Comparison of ENCODE assay signal across 4 cellular contexts in the genomic region with DNA sequence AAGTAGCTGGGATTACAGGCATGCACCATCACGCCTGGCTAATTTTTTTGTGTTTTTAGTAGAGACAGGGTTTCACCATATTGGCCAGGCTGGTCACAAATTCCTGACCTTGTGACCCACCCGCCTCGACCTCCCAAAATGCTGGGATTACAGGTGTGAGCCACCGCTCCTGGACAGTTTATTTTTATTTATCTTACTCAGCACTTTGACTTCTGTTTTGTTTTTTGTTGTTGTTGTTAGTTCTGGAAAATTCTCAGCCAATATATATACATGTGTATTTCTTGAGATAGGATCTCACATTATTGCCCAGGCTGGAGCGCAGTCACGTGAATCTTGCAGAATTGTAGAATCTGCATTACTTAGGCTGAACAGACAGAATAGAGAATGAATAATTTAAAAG.
A peak's percentile ranks its signal among the peaks of the same experiment; 100 is the strongest.
TF ChIP-seq lines count a peak whose summit lies in the region.

No MANE protein-coding gene starts in this region.

TF ChIP-seq in HepG2, 621 proteins besides CTCF, POLR2A, EP300 and RAD21:
- TF ChIP-seq CBX1 (IDR thresholded peaks at IDR 0.05; ENCODE audit: low read depth) (no peak), ZNF460 (CRISPR knock-in tag; IDR thresholded peaks at IDR 0.05; ENCODE audit: borderline replicate concordance) (no peak), ZNF235 (CRISPR knock-in tag; IDR thresholded peaks at IDR 0.05; ENCODE audit: borderline replicate concordance) (no peak), MAFK (conservative IDR thresholded peaks at IDR 0.05 in 1 of 2, IDR thresholded peaks at IDR 0.05 in 1 of 2; ENCODE audit: low read length in 2 of 2) (peak; percentile 30 to 78; a peak in 2 of 4 replicates), MAFF (IDR thresholded peaks at IDR 0.05; ENCODE audit: low read depth, low read length) (peak; percentile 58; the same call in 1 of the 2 replicates)
- TF ChIP-seq, protein P1, sequence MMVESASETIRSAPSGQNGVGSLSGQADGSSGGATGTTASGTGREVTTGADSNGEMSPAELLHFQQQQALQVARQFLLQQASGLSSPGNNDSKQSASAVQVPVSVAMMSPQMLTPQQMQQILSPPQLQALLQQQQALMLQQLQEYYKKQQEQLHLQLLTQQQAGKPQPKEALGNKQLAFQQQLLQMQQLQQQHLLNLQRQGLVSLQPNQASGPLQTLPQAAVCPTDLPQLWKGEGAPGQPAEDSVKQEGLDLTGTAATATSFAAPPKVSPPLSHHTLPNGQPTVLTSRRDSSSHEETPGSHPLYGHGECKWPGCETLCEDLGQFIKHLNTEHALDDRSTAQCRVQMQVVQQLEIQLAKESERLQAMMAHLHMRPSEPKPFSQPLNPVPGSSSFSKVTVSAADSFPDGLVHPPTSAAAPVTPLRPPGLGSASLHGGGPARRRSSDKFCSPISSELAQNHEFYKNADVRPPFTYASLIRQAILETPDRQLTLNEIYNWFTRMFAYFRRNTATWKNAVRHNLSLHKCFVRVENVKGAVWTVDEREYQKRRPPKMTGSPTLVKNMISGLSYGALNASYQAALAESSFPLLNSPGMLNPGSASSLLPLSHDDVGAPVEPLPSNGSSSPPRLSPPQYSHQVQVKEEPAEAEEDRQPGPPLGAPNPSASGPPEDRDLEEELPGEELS (CRISPR knock-in tag; IDR thresholded peaks at IDR 0.05), result no peak

TF ChIP-seq in A549, 52 proteins besides CTCF, POLR2A, EP300 and RAD21:
- TF ChIP-seq SMC3 (IDR thresholded peaks at IDR 0.05) (no peak), FOSL2 (IDR thresholded peaks at IDR 0.05) (no peak), FOSL2 (CRISPR knock-in tag; IDR thresholded peaks at IDR 0.05) (no peak), HDAC2 (IDR thresholded peaks at IDR 0.05) (no peak), KDM1A (IDR thresholded peaks at IDR 0.05; ENCODE audit: low read depth) (no peak), CEBPB (IDR thresholded peaks at IDR 0.05) (no peak), MAFK (IDR thresholded peaks at IDR 0.05; ENCODE audit: partially characterized antibody) (peak; percentile 65)

TF ChIP-seq in IMR-90, 13 proteins besides CTCF, POLR2A, EP300 and RAD21:
- TF ChIP-seq MAFK (IDR thresholded peaks at IDR 0.05; ENCODE audit: low read depth, low read length), result peak; percentile 55
- no peak for TF ChIP-seq CEBPB (IDR thresholded peaks at IDR 0.05; ENCODE audit: low read depth, low read length)
- TF ChIP-seq RCOR1 (IDR thresholded peaks at IDR 0.05; ENCODE audit: insufficient replicate concordance, low read length), result no peak
- TF ChIP-seq, protein P2, sequence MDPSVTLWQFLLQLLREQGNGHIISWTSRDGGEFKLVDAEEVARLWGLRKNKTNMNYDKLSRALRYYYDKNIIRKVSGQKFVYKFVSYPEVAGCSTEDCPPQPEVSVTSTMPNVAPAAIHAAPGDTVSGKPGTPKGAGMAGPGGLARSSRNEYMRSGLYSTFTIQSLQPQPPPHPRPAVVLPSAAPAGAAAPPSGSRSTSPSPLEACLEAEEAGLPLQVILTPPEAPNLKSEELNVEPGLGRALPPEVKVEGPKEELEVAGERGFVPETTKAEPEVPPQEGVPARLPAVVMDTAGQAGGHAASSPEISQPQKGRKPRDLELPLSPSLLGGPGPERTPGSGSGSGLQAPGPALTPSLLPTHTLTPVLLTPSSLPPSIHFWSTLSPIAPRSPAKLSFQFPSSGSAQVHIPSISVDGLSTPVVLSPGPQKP (IDR thresholded peaks at IDR 0.05; ENCODE audit: borderline replicate concordance, low read depth, low read length), result no peak
- no peak for TF ChIP-seq CHD1 (IDR thresholded peaks at IDR 0.05; ENCODE audit: low read depth, low read length)
- TF ChIP-seq FOS (IDR thresholded peaks at IDR 0.05; ENCODE audit: low read depth, low read length), result no peak
- TF ChIP-seq NFE2L2 (IDR thresholded peaks at IDR 0.05; ENCODE audit: low read depth, low read length), result no peak
TF ChIP-seq in IMR-90: peak in this region for 1.

TF ChIP-seq in K562, 482 proteins besides CTCF, POLR2A, EP300 and RAD21:
- TF ChIP-seq HDAC1 (IDR thresholded peaks at IDR 0.05), result no peak
- TF ChIP-seq, protein P3, sequence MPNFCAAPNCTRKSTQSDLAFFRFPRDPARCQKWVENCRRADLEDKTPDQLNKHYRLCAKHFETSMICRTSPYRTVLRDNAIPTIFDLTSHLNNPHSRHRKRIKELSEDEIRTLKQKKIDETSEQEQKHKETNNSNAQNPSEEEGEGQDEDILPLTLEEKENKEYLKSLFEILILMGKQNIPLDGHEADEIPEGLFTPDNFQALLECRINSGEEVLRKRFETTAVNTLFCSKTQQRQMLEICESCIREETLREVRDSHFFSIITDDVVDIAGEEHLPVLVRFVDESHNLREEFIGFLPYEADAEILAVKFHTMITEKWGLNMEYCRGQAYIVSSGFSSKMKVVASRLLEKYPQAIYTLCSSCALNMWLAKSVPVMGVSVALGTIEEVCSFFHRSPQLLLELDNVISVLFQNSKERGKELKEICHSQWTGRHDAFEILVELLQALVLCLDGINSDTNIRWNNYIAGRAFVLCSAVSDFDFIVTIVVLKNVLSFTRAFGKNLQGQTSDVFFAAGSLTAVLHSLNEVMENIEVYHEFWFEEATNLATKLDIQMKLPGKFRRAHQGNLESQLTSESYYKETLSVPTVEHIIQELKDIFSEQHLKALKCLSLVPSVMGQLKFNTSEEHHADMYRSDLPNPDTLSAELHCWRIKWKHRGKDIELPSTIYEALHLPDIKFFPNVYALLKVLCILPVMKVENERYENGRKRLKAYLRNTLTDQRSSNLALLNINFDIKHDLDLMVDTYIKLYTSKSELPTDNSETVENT (CRISPR knock-in tag; IDR thresholded peaks at IDR 0.05), result no peak
- TF ChIP-seq RB1 (IDR thresholded peaks at IDR 0.05; ENCODE audit: low read depth), result no peak
- TF ChIP-seq HMG20B (CRISPR knock-in tag; IDR thresholded peaks at IDR 0.05), result no peak
- no peak for TF ChIP-seq IRF2 (CRISPR knock-in tag; IDR thresholded peaks at IDR 0.05)
- TF ChIP-seq MAFK (IDR thresholded peaks at IDR 0.05; ENCODE audit: low read length), result peak; percentile 39; the same call in 1 of the 2 replicates
- TF ChIP-seq BDP1 (IDR thresholded peaks at IDR 0.05; ENCODE audit: insufficient read depth, insufficient read length), result no peak
- no peak for TF ChIP-seq CC2D1A (IDR thresholded peaks at IDR 0.05)
- TF ChIP-seq C11orf30 (IDR thresholded peaks at IDR 0.05; ENCODE audit: low read depth), result peak; percentile 70; the same call in 1 of the 2 replicates
- TF ChIP-seq DNMT1 (IDR thresholded peaks at IDR 0.05), result no peak
- no peak for TF ChIP-seq PTRF (tag; IDR thresholded peaks at IDR 0.05)
- TF ChIP-seq, protein P4, sequence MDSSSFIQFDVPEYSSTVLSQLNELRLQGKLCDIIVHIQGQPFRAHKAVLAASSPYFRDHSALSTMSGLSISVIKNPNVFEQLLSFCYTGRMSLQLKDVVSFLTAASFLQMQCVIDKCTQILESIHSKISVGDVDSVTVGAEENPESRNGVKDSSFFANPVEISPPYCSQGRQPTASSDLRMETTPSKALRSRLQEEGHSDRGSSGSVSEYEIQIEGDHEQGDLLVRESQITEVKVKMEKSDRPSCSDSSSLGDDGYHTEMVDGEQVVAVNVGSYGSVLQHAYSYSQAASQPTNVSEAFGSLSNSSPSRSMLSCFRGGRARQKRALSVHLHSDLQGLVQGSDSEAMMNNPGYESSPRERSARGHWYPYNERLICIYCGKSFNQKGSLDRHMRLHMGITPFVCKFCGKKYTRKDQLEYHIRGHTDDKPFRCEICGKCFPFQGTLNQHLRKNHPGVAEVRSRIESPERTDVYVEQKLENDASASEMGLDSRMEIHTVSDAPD (CRISPR knock-in tag; IDR thresholded peaks at IDR 0.05), result no peak
- TF ChIP-seq ZNF316 (IDR thresholded peaks at IDR 0.05), result peak; percentile 83
- no peak for TF ChIP-seq ZNF197 (CRISPR knock-in tag; IDR thresholded peaks at IDR 0.05; ENCODE audit: low read depth)
- TF ChIP-seq, protein P5, sequence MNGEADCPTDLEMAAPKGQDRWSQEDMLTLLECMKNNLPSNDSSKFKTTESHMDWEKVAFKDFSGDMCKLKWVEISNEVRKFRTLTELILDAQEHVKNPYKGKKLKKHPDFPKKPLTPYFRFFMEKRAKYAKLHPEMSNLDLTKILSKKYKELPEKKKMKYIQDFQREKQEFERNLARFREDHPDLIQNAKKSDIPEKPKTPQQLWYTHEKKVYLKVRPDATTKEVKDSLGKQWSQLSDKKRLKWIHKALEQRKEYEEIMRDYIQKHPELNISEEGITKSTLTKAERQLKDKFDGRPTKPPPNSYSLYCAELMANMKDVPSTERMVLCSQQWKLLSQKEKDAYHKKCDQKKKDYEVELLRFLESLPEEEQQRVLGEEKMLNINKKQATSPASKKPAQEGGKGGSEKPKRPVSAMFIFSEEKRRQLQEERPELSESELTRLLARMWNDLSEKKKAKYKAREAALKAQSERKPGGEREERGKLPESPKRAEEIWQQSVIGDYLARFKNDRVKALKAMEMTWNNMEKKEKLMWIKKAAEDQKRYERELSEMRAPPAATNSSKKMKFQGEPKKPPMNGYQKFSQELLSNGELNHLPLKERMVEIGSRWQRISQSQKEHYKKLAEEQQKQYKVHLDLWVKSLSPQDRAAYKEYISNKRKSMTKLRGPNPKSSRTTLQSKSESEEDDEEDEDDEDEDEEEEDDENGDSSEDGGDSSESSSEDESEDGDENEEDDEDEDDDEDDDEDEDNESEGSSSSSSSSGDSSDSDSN (IDR thresholded peaks at IDR 0.05; ENCODE audit: borderline replicate concordance in 1 of 2, low read depth in 2 of 2, low read length in 2 of 2), result no peak
- no peak for TF ChIP-seq NEUROD1 (IDR thresholded peaks at IDR 0.05; ENCODE audit: borderline replicate concordance, low read depth, low read length, partially characterized antibody)
- TF ChIP-seq, protein P6, sequence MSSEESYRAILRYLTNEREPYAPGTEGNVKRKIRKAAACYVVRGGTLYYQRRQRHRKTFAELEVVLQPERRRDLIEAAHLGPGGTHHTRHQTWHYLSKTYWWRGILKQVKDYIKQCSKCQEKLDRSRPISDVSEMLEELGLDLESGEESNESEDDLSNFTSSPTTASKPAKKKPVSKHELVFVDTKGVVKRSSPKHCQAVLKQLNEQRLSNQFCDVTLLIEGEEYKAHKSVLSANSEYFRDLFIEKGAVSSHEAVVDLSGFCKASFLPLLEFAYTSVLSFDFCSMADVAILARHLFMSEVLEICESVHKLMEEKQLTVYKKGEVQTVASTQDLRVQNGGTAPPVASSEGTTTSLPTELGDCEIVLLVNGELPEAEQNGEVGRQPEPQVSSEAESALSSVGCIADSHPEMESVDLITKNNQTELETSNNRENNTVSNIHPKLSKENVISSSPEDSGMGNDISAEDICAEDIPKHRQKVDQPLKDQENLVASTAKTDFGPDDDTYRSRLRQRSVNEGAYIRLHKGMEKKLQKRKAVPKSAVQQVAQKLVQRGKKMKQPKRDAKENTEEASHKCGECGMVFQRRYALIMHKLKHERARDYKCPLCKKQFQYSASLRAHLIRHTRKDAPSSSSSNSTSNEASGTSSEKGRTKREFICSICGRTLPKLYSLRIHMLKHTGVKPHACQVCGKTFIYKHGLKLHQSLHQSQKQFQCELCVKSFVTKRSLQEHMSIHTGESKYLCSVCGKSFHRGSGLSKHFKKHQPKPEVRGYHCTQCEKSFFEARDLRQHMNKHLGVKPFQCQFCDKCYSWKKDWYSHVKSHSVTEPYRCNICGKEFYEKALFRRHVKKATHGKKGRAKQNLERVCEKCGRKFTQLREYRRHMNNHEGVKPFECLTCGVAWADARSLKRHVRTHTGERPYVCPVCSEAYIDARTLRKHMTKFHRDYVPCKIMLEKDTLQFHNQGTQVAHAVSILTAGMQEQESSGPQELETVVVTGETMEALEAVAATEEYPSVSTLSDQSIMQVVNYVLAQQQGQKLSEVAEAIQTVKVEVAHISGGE (CRISPR knock-in tag; IDR thresholded peaks at IDR 0.05), result no peak
- TF ChIP-seq NR4A1 (CRISPR knock-in tag; IDR thresholded peaks at IDR 0.05), result no peak
- no peak for TF ChIP-seq NR4A1 (tag; IDR thresholded peaks at IDR 0.05)
- no peak for TF ChIP-seq ZNF445 (CRISPR knock-in tag; IDR thresholded peaks at IDR 0.05; ENCODE audit: low read depth)
- TF ChIP-seq MTA2 (IDR thresholded peaks at IDR 0.05; ENCODE audit: low read depth), result no peak
- peak; percentile 40; the same call in 1 of the 2 replicates for TF ChIP-seq MAFF (IDR thresholded peaks at IDR 0.05; ENCODE audit: low read length)
- no peak for TF ChIP-seq SAFB2 (IDR thresholded peaks at IDR 0.05; ENCODE audit: borderline replicate concordance, low read depth, low read length, severe bottlenecking)
- TF ChIP-seq KDM5B (IDR thresholded peaks at IDR 0.05; ENCODE audit: insufficient replicate concordance, low read depth, low read length), result no peak
- TF ChIP-seq MAFG (tag; conservative IDR thresholded peaks at IDR 0.05), result peak; percentile 48
- no peak for TF ChIP-seq KLF1 (tag; IDR thresholded peaks at IDR 0.05)
- TF ChIP-seq CBX3 (IDR thresholded peaks at IDR 0.05; ENCODE audit: borderline replicate concordance in 1 of 2, low read length in 2 of 2), result no peak
- no peak for TF ChIP-seq MEF2A (IDR thresholded peaks at IDR 0.05; ENCODE audit: control insufficient read depth, low read depth, low read length)
